In genomic region chr17:3755335-3756030, GRCh38 we compare ENCODE assay signal across 11 cellular contexts. TPM values are rescaled to one million over a fixed set of nuclear protein-coding genes. Genes with fewer than 3 reads are reported as not detected.
DNase-seq lines count a peak whose midpoint lies in the region; ATAC-seq, FAIRE-seq and TF ChIP-seq lines count a peak whose summit lies in the region.
"Had no signal": no experiment of that assay in that cellular context is flagged by ENCODE, and none has a peak within 500 bp of the region (broad histone marks: within the 10 kb centered on the region; RNA-seq: fewer than 3 reads in every experiment).

No MANE protein-coding gene starts in this region.

- no peaks in the 10 kb centered on the region for H3K4me1 Mint-ChIP-seq in astrocyte (ENCODE audit: low read depth, unreplicated experiment)

- H3K27ac ChIP-seq in right lobe of liver (no peak overlapping the region), HepG2 (ENCODE audit: extremely low read length, insufficient read depth, low read length) (no peak overlapping the region), astrocyte (ENCODE audit: low read depth, low read length) (no peak overlapping the region), mesendoderm (ENCODE audit: low read depth, low read length) (no peak overlapping the region)

- peaks cover 10% of the 10 kb centered on the region for H3K36me3 Mint-ChIP-seq in astrocyte (ENCODE audit: low read depth, unreplicated experiment)

- H2BK120ac ChIP-seq in mesendoderm (ENCODE audit: low read depth, low read length): no peak overlapping the region

- no peak overlapping the region for H3K23ac ChIP-seq in mesendoderm (ENCODE audit: low read length)

- FAIRE-seq in HepG2 (lab: Jason Lieb, UNC): no peak
- FAIRE-seq in astrocyte (lab: Jason Lieb, UNC): no peak

- peak overlapping the region; percentile 11 for H3K27ac Mint-ChIP-seq in astrocyte (ENCODE audit: unreplicated experiment)
- H3K27ac Mint-ChIP-seq: activated CD4-positive, alpha-beta T cell treated with anti-CD3 and anti-CD28 coated beads for 36 hours; dendritic cell treated with granulocyte-macrophage colony-stimulating factor and Interleukin-4, amounts not matched to agents 40 ng/mL and 50 ng/mL, for 4 days had no signal

- H3K27me3 ChIP-seq in right lobe of liver: no peaks in the 10 kb centered on the region
- no peaks in the 10 kb centered on the region; a peak in 1 of 5 replicates for H3K27me3 ChIP-seq in HepG2 (ENCODE audit: control insufficient read depth in 1 of 2, insufficient read depth in 2 of 2, low read length in 2 of 2)
- H3K27me3 ChIP-seq in astrocyte (ENCODE audit: insufficient read depth, low read length): peaks cover 2% of the 10 kb centered on the region
- H3K27me3 ChIP-seq in mesendoderm (ENCODE audit: insufficient read depth, low read length, poor library complexity): no peaks in the 10 kb centered on the region

- H3K4ac ChIP-seq in mesendoderm (ENCODE audit: low read depth, low read length): no peak overlapping the region

- intact Hi-C loops in right lobe of liver (cut with DNase I) (no loop called here), HepG2 (cut with micrococcal nuclease; ENCODE audit: unreplicated experiment) (no loop called here)

- no peak overlapping the region for H4K5ac ChIP-seq in mesendoderm (ENCODE audit: low read length)

- TF ChIP-seq EP300 in HepG2 (IDR thresholded peaks at IDR 0.05; ENCODE audit: low read depth in 2 of 2, low read length in 2 of 2) (no peak), HepG2 (CRISPR knock-in tag; IDR thresholded peaks at IDR 0.05; ENCODE audit: borderline replicate concordance) (no peak)

- H3K4me3 Mint-ChIP-seq in astrocyte (ENCODE audit: unreplicated experiment): no peak overlapping the region
- H3K4me3 Mint-ChIP-seq: activated CD4-positive, alpha-beta T cell treated with anti-CD3 and anti-CD28 coated beads for 36 hours; dendritic cell treated with granulocyte-macrophage colony-stimulating factor and Interleukin-4, amounts not matched to agents 40 ng/mL and 50 ng/mL, for 4 days had no signal

- no peak overlapping the region for H3K9ac ChIP-seq in HepG2 (ENCODE audit: insufficient read depth, low read depth, low read length)
- H3K9ac ChIP-seq in astrocyte (ENCODE audit: low read length): no peak overlapping the region
- peak overlapping the region; percentile 52 for H3K9ac ChIP-seq in mesendoderm (ENCODE audit: low read length)

- POLR2A ChIA-PET in HepG2 (lab: Yijun Ruan, JAX): no interaction called here

- H2BK15ac ChIP-seq in mesendoderm (replicated peaks; ENCODE audit: low read depth): no peak overlapping the region

- H3K36me3 ChIP-seq in right lobe of liver (no peaks in the 10 kb centered on the region), HepG2 (replicated peaks in 1 of 2; ENCODE audit: control insufficient read depth in 1 of 2, insufficient read depth in 2 of 2, low read length in 2 of 2) (no peaks in the 10 kb centered on the region), astrocyte (ENCODE audit: insufficient read depth, low read length) (no peaks in the 10 kb centered on the region), mesendoderm (ENCODE audit: control insufficient read depth, insufficient read depth, low read length) (no peaks in the 10 kb centered on the region)

- H3K9me3 ChIP-seq in right lobe of liver (no peaks in the 10 kb centered on the region), HepG2 (ENCODE audit: low read length) (peaks cover 5% of the 10 kb centered on the region; the same call in 1 of the 2 replicates), astrocyte (ENCODE audit: insufficient read depth, low read depth, low read length) (peaks cover 6% of the 10 kb centered on the region)

- H3K4me3 ChIP-seq in right lobe of liver (peak overlapping the region; percentile 14 to 49 (median 22)), HepG2 (replicated peaks in 1 of 3; ENCODE audit: insufficient read depth in 1 of 3, low read depth in 2 of 3, low read length in 3 of 3) (no peak overlapping the region), astrocyte (ENCODE audit: insufficient read depth, low read depth, low read length) (no peak overlapping the region), mesendoderm (ENCODE audit: low read length) (peak overlapping the region; percentile 3)

- H3K79me1 ChIP-seq in mesendoderm (ENCODE audit: low read length): no peaks in the 10 kb centered on the region

- H4K20me1 ChIP-seq in HepG2 (ENCODE audit: insufficient read depth, low read length): no peaks in the 10 kb centered on the region
- no peaks in the 10 kb centered on the region for H4K20me1 ChIP-seq in astrocyte (ENCODE audit: insufficient read depth, low read length)

- H3K27me3 Mint-ChIP-seq in astrocyte (ENCODE audit: low read depth, unreplicated experiment): peaks cover 19% of the 10 kb centered on the region
- H3K27me3 Mint-ChIP-seq: activated CD4-positive, alpha-beta T cell treated with anti-CD3 and anti-CD28 coated beads for 36 hours had no signal

- H2BK5ac ChIP-seq in mesendoderm (ENCODE audit: low read length): no peak overlapping the region

- H3K4me2 ChIP-seq in HepG2 (ENCODE audit: low read depth, low read length) (no peak overlapping the region), astrocyte (ENCODE audit: low read length) (no peak overlapping the region), mesendoderm (ENCODE audit: low read length) (peak overlapping the region; percentile 66)

- no peak overlapping the region for H3K18ac ChIP-seq in mesendoderm (ENCODE audit: low read length)

- H2AFZ ChIP-seq in HepG2 (ENCODE audit: low read length) (no peak overlapping the region), astrocyte (ENCODE audit: low read depth, low read length) (peak overlapping the region; percentile 34)

- H2AK5ac ChIP-seq in mesendoderm (ENCODE audit: low read length): no peak overlapping the region

- no peak for TF ChIP-seq RAD21 in HepG2 (CRISPR knock-in tag; IDR thresholded peaks at IDR 0.05)

- peak in 2 of 4 donors; percentile 3 to 9 for ATAC-seq in right lobe of liver
- no peak for ATAC-seq in HepG2
- ATAC-seq in GM19324 (IDR thresholded peaks at IDR 0.05; ENCODE audit: low FRiP score, unreplicated experiment): no peak

- TF ChIP-seq CTCF in right lobe of liver (IDR thresholded peaks at IDR 0.05) (no peak), HepG2 (CRISPR knock-in tag; IDR thresholded peaks at IDR 0.05) (no peak), astrocyte (IDR thresholded peaks at IDR 0.05; ENCODE audit: insufficient read depth, low read depth, low read length) (no peak)

- BruUV-seq in HepG2 (replicated peaks; lab: Mats Ljungman, UMichigan): no TSS peak

- H3K9me3 Mint-ChIP-seq in astrocyte (ENCODE audit: unreplicated experiment): peaks cover 12% of the 10 kb centered on the region

- TF ChIP-seq POLR2A in right lobe of liver (IDR thresholded peaks at IDR 0.05) (no peak), HepG2 (IDR thresholded peaks at IDR 0.05; ENCODE audit: insufficient read depth in 1 of 2, low read depth in 2 of 2, low read length in 2 of 2) (no peak)

- CTCF ChIA-PET in HepG2 (lab: Yijun Ruan, JAX; ENCODE audit: low intra/inter-chr PET ratio, low total read pairs): no interaction called here

- in situ Hi-C loops in HepG2 (cut with HindIII; ENCODE audit: extremely low pct_ligation_motif_present, low pct_unique_long_range_greater_than_20kb): no loop called here

- H3K79me2 ChIP-seq in HepG2 (ENCODE audit: insufficient read depth, low read length) (no peaks in the 10 kb centered on the region), astrocyte (ENCODE audit: insufficient read depth, low read length) (no peaks in the 10 kb centered on the region), mesendoderm (ENCODE audit: control insufficient read depth, insufficient read depth, low read length) (no peaks in the 10 kb centered on the region)

- peak overlapping the region; percentile 84 for H3K56ac ChIP-seq in mesendoderm (ENCODE audit: low read length)

- 84% methylated on average over 6 of the region's 20 CpGs for WGBS in right lobe of liver (ENCODE audit: insufficient coverage, low coverage, low lambda C conversion rate, missing lambda C conversion rate)
- WGBS in HepG2 (ENCODE audit: low lambda C conversion rate): 53% methylated on average over 12 of the region's 20 CpGs
- no CpG with 5 or more reads among the region's 20 CpGs for WGBS in mesendoderm (ENCODE audit: extremely low coverage, insufficient coverage, low lambda C conversion rate)

- DNase-seq in right lobe of liver (no peak), HepG2 (ENCODE audit: low spot score) (no peak), astrocyte (ENCODE audit: low read depth) (no peak), mesendoderm (no peak), mesenteric fat pad (ENCODE audit: low spot score) (no peak), OCI-M2 (lab: John Stamatoyannopoulos, UW; ENCODE audit: unreplicated experiment) (no peak), amygdala (lab: John Stamatoyannopoulos, UW) (no peak)
- DNase-seq: NCI-H446 had no signal

- H4K8ac ChIP-seq in mesendoderm (ENCODE audit: low read depth, low read length): no peak overlapping the region

- H3K4me1 ChIP-seq in right lobe of liver (peaks cover 0 to 5% (median 0%) of the 10 kb centered on the region in 4 donors), HepG2 (ENCODE audit: insufficient read depth, low read length) (no peaks in the 10 kb centered on the region), astrocyte (ENCODE audit: insufficient read depth, low read length) (no peaks in the 10 kb centered on the region), mesendoderm (ENCODE audit: control insufficient read depth, low read depth, low read length) (no peaks in the 10 kb centered on the region)

RNA-seq across cellular contexts. Expression of gene HASPIN, which starts 31.8 kb away (rescaled TPM):
- total RNA-seq in right lobe of liver (1 to 10 TPM in 1 of 6 experiments, under 1 TPM in 4, not detected in 1; 0.07 to 1.1 (median 0.27) TPM), HepG2 (2016; rRNA removed; fragmentation: Illumina TruSeq; extraction: Trizol) (7.8 and 8.1 TPM in 2 replicates), astrocyte (1.7 and 2.4 TPM in 2 replicates), mesenteric fat pad (0.16 TPM)
- total RNA-seq in HepG2 (2016; cell fraction: cytosol; rRNA removed; fragmentation: Illumina TruSeq; extraction: Trizol; ENCODE audit: low read depth): 1.3 and 1.4 TPM in 2 replicates
- 7.4 and 8.8 TPM in 2 replicates for total RNA-seq in HepG2 (2016; cell fraction: insoluble cytoplasmic fraction; rRNA removed; fragmentation: Illumina TruSeq; extraction: Trizol)
- 4.8 TPM in 2 replicates for total RNA-seq in HepG2 (2016; cell fraction: membrane; rRNA removed; fragmentation: Illumina TruSeq; extraction: Trizol)
- total RNA-seq in HepG2 (2016; cell fraction: nucleus; rRNA removed; fragmentation: Illumina TruSeq; extraction: Trizol): 4.1 and 5.0 TPM in 2 replicates
- 1.9 and 2.7 TPM in 2 replicates for polyA plus RNA-seq in HepG2 (2011; rRNA removed)
- polyA plus RNA-seq in HepG2 (2011; cell fraction: cytosol; rRNA removed): 1.5 and 1.9 TPM in 2 replicates
- polyA plus RNA-seq in HepG2 (2011; cell fraction: nucleus; rRNA removed): 1.1 and 2.3 TPM in 2 replicates
- polyA plus RNA-seq in HepG2 (2012): 1.1 and 1.9 TPM in 2 replicates
- 0.50 and 0.65 TPM in 2 replicates for polyA plus RNA-seq in HepG2 (2016; cell fraction: cytosol; fragmentation: Illumina TruSeq; extraction: Trizol; ENCODE audit: low read depth)
- polyA plus RNA-seq in HepG2 (2016; cell fraction: insoluble cytoplasmic fraction; fragmentation: Illumina TruSeq; extraction: Trizol; ENCODE audit: low read depth): 5.0 and 5.9 TPM in 2 replicates
- 1.5 and 1.6 TPM in 2 replicates for polyA plus RNA-seq in HepG2 (2016; cell fraction: membrane; fragmentation: Illumina TruSeq; extraction: Trizol; ENCODE audit: low read depth)
- polyA plus RNA-seq in HepG2 (2016; cell fraction: nucleus; fragmentation: Illumina TruSeq; extraction: Trizol; ENCODE audit: insufficient read depth, low read depth): 3.6 and 4.4 TPM in 2 replicates
- polyA minus RNA-seq in HepG2 (2011; rRNA and poly(A)+ RNA removed; ENCODE audit: low replicate concordance): 5.0 and 17.7 TPM in 2 replicates
- 4.4 and 5.5 TPM in 2 replicates for polyA minus RNA-seq in HepG2 (2011; cell fraction: cytosol; rRNA and poly(A)+ RNA removed)
- polyA minus RNA-seq in HepG2 (2011; cell fraction: nucleus; rRNA and poly(A)+ RNA removed): 3.0 and 5.7 TPM in 2 replicates
- polyA plus RNA-seq in mesendoderm (2013, experiment 1 of 2): 13.2 TPM
- polyA plus RNA-seq in mesendoderm (2013, experiment 2 of 2): 12.8 TPM

RNA-seq across cellular contexts. Expression of gene ITGAE, which starts 45.5 kb away (rescaled TPM):
- 1 to 10 TPM; 5.4 to 7.7 (median 5.8) TPM for total RNA-seq in right lobe of liver
- 49.0 and 56.3 TPM in 2 replicates for total RNA-seq in HepG2 (2016; rRNA removed; fragmentation: Illumina TruSeq; extraction: Trizol)
- 99.2 and 118 TPM in 2 replicates for total RNA-seq in HepG2 (2016; cell fraction: cytosol; rRNA removed; fragmentation: Illumina TruSeq; extraction: Trizol; ENCODE audit: low read depth)
- 54.9 and 56.5 TPM in 2 replicates for total RNA-seq in HepG2 (2016; cell fraction: insoluble cytoplasmic fraction; rRNA removed; fragmentation: Illumina TruSeq; extraction: Trizol)
- 121 and 124 TPM in 2 replicates for total RNA-seq in HepG2 (2016; cell fraction: membrane; rRNA removed; fragmentation: Illumina TruSeq; extraction: Trizol)
- 18.5 and 22.4 TPM in 2 replicates for total RNA-seq in HepG2 (2016; cell fraction: nucleus; rRNA removed; fragmentation: Illumina TruSeq; extraction: Trizol)
- 38.2 and 42.3 TPM in 2 replicates for polyA plus RNA-seq in HepG2 (2011; rRNA removed)
- 28.2 and 31.0 TPM in 2 replicates for polyA plus RNA-seq in HepG2 (2011; cell fraction: cytosol; rRNA removed)
- 13.3 and 15.2 TPM in 2 replicates for polyA plus RNA-seq in HepG2 (2011; cell fraction: nucleus; rRNA removed)
- 19.1 and 24.6 TPM in 2 replicates for polyA plus RNA-seq in HepG2 (2012)
- 110 and 139 TPM in 2 replicates for polyA plus RNA-seq in HepG2 (2016; cell fraction: cytosol; fragmentation: Illumina TruSeq; extraction: Trizol; ENCODE audit: low read depth)
- polyA plus RNA-seq in HepG2 (2016; cell fraction: insoluble cytoplasmic fraction; fragmentation: Illumina TruSeq; extraction: Trizol; ENCODE audit: low read depth): 46.7 and 46.9 TPM in 2 replicates
- 90.3 and 104 TPM in 2 replicates for polyA plus RNA-seq in HepG2 (2016; cell fraction: membrane; fragmentation: Illumina TruSeq; extraction: Trizol; ENCODE audit: low read depth)
- polyA plus RNA-seq in HepG2 (2016; cell fraction: nucleus; fragmentation: Illumina TruSeq; extraction: Trizol; ENCODE audit: insufficient read depth, low read depth): 36.8 and 38.1 TPM in 2 replicates
- polyA minus RNA-seq in HepG2 (2011; rRNA and poly(A)+ RNA removed; ENCODE audit: low replicate concordance): 7.6 and 11.0 TPM in 2 replicates
- polyA minus RNA-seq in HepG2 (2011; cell fraction: cytosol; rRNA and poly(A)+ RNA removed): 2.8 and 3.8 TPM in 2 replicates
- 11.7 and 12.6 TPM in 2 replicates for polyA minus RNA-seq in HepG2 (2011; cell fraction: nucleus; rRNA and poly(A)+ RNA removed)
- total RNA-seq in astrocyte: 23.3 and 30.9 TPM in 2 replicates
- 43.4 TPM for polyA plus RNA-seq in mesendoderm (2013, experiment 1 of 2)
- 42.4 TPM for polyA plus RNA-seq in mesendoderm (2013, experiment 2 of 2)
- total RNA-seq in mesenteric fat pad: 19.8 TPM

RNA-seq across cellular contexts. Expression of gene P2RX5, which starts 59.5 kb away (rescaled TPM):
- 1 to 10 TPM in 1 of 6 experiments, under 1 TPM in 5; 0.13 to 1.1 (median 0.40) TPM for total RNA-seq in right lobe of liver
- total RNA-seq in HepG2 (2016; rRNA removed; fragmentation: Illumina TruSeq; extraction: Trizol): 0.90 and 0.95 TPM in 2 replicates
- 0.20 and 0.79 TPM in 2 replicates for total RNA-seq in HepG2 (2016; cell fraction: cytosol; rRNA removed; fragmentation: Illumina TruSeq; extraction: Trizol; ENCODE audit: low read depth)
- total RNA-seq in HepG2 (2016; cell fraction: insoluble cytoplasmic fraction; rRNA removed; fragmentation: Illumina TruSeq; extraction: Trizol): 0.64 and 0.82 TPM in 2 replicates
- 0.62 and 0.93 TPM in 2 replicates for total RNA-seq in HepG2 (2016; cell fraction: membrane; rRNA removed; fragmentation: Illumina TruSeq; extraction: Trizol)
- total RNA-seq in HepG2 (2016; cell fraction: nucleus; rRNA removed; fragmentation: Illumina TruSeq; extraction: Trizol): 0.53 and 1.1 TPM in 2 replicates
- polyA plus RNA-seq in HepG2 (2011; rRNA removed): 1.0 and 1.7 TPM in 2 replicates
- 1.4 and 1.5 TPM in 2 replicates for polyA plus RNA-seq in HepG2 (2011; cell fraction: cytosol; rRNA removed)
- 1.6 and 1.9 TPM in 2 replicates for polyA plus RNA-seq in HepG2 (2011; cell fraction: nucleus; rRNA removed)
- 0.50 and 1.1 TPM in 2 replicates for polyA plus RNA-seq in HepG2 (2012)
- 0.24 and 0.38 TPM in 2 replicates for polyA plus RNA-seq in HepG2 (2016; cell fraction: cytosol; fragmentation: Illumina TruSeq; extraction: Trizol; ENCODE audit: low read depth)
- 0.46 and 0.98 TPM in 2 replicates for polyA plus RNA-seq in HepG2 (2016; cell fraction: insoluble cytoplasmic fraction; fragmentation: Illumina TruSeq; extraction: Trizol; ENCODE audit: low read depth)
- polyA plus RNA-seq in HepG2 (2016; cell fraction: membrane; fragmentation: Illumina TruSeq; extraction: Trizol; ENCODE audit: low read depth): 0.48 and 0.70 TPM in 2 replicates
- polyA plus RNA-seq in HepG2 (2016; cell fraction: nucleus; fragmentation: Illumina TruSeq; extraction: Trizol; ENCODE audit: insufficient read depth, low read depth): 1.5 and 1.7 TPM in 2 replicates
- 1.6 and 53.3 TPM in 2 replicates for polyA minus RNA-seq in HepG2 (2011; rRNA and poly(A)+ RNA removed; ENCODE audit: low replicate concordance)
- 0.49 and 1.2 TPM in 2 replicates for polyA minus RNA-seq in HepG2 (2011; cell fraction: cytosol; rRNA and poly(A)+ RNA removed)
- polyA minus RNA-seq in HepG2 (2011; cell fraction: nucleus; rRNA and poly(A)+ RNA removed): 0.87 and 1.0 TPM in 2 replicates
- total RNA-seq in astrocyte: 2.4 TPM in 2 replicates
- polyA plus RNA-seq in mesendoderm (2013, experiment 1 of 2): 1.2 TPM
- 1.1 TPM for polyA plus RNA-seq in mesendoderm (2013, experiment 2 of 2)
- 0.29 TPM for total RNA-seq in mesenteric fat pad

Comparison
In these comparisons a context has a peak if more than half of its experiments do, and no peak if none do; other contexts are left out.
1. H3K4me3 ChIP-seq: peak in right lobe of liver (3 of 3) and mesendoderm (single experiment); none in HepG2 (0 of 3) and astrocyte (single experiment).